ENCODE assay signal across 8 cellular contexts in the genomic region with DNA sequence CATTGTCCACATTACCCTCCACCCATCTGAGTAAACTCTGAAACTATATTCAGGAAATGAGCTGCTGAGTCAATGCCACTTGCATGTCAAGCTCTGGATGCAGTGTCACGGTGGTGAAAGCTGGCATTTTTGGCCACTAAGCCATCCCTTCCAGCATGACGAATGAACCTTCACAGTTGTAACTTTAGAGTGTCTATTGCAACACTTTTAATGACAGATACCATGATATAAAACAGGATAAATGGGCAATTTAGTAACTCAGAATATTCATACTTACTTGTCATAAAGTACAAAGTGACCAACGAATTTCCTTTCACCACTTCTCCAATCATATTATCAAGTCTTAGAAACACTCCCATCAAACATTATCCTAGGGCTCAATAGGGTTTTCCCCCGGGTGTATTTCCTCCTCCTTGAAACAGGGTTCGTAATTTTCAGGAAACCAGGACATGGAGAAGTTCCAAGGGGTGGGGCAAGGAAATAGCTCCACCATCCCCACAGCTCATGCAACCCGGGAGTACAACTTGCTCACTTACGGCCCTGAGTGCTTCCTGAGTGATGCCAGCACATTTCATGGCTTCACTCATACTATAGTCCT.
A peak's percentile ranks its signal among the peaks of the same experiment; 100 is the strongest.
DNase-seq lines count a peak whose midpoint lies in the region; ATAC-seq and TF ChIP-seq lines count a peak whose summit lies in the region.

No MANE protein-coding gene starts in this region.

- H3K4me1 Mint-ChIP-seq in neural crest cell, result no peaks in the 10 kb centered on the region
- H3K4me1 Mint-ChIP-seq in activated T-helper 1 cell treated with anti-CD3 and anti-CD28 coated beads, Interleukin-12 subunit alpha, Interleukin-12 subunit beta, Interleukin-2, Interleukin-4 antibody, amounts not matched to agents 30 ng/mL and 10 ng/mL and 1 ng/mL, durations not matched to agents 14 hours and 24 hours and 36 hours (ENCODE audit: low read depth), result peaks cover 24% of the 10 kb centered on the region

- H3K4me3 Mint-ChIP-seq in neural crest cell, result no peak overlapping the region
- no peak overlapping the region for H3K4me3 Mint-ChIP-seq in activated T-helper 1 cell treated with anti-CD3 and anti-CD28 coated beads, Interleukin-12 subunit alpha, Interleukin-12 subunit beta, Interleukin-2, Interleukin-4 antibody, amounts not matched to agents 30 ng/mL and 10 ng/mL and 1 ng/mL, durations not matched to agents 14 hours and 24 hours and 36 hours

- peak; percentile 43 for ATAC-seq in GM19025 (IDR thresholded peaks at IDR 0.05; ENCODE audit: low read depth, unreplicated experiment)
- ATAC-seq in HG03565 (IDR thresholded peaks at IDR 0.05; ENCODE audit: unreplicated experiment), result peak; percentile 37

- DNase-seq in astrocyte of the hippocampus (ENCODE audit: low read depth, low spot score) (peak; percentile 38), neural crest cell (ENCODE audit: low read depth, low spot score) (no peak), Kasumi-1 (lab: John Stamatoyannopoulos, UW) (no peak), midbrain (lab: John Stamatoyannopoulos, UW) (no peak)
- DNase-seq in activated naive CD4-positive, alpha-beta T cell treated with anti-CD3 and anti-CD28 coated beads, Interleukin-2, amount 50 U/mL, for 16 hours, result no peak
- no peak for DNase-seq in activated T-helper 1 cell treated with anti-CD3 and anti-CD28 coated beads, Interleukin-12 subunit alpha, Interleukin-12 subunit beta, Interleukin-2, Interleukin-4 antibody, amounts not matched to agents 30 ng/mL and 10 ng/mL and 1 ng/mL, durations not matched to agents 14 hours and 24 hours and 36 hours (ENCODE audit: low spot score)

- no peaks in the 10 kb centered on the region for H3K9me3 Mint-ChIP-seq in neural crest cell
- no peaks in the 10 kb centered on the region for H3K9me3 Mint-ChIP-seq in activated T-helper 1 cell treated with anti-CD3 and anti-CD28 coated beads, Interleukin-12 subunit alpha, Interleukin-12 subunit beta, Interleukin-2, Interleukin-4 antibody, amounts not matched to agents 30 ng/mL and 10 ng/mL and 1 ng/mL, durations not matched to agents 14 hours and 24 hours and 36 hours

- TF ChIP-seq CTCF in neural crest cell (conservative IDR thresholded peaks at IDR 0.05), result no peak

- no peaks in the 10 kb centered on the region for H3K36me3 Mint-ChIP-seq in neural crest cell (ENCODE audit: low read depth)
- H3K36me3 Mint-ChIP-seq in activated T-helper 1 cell treated with anti-CD3 and anti-CD28 coated beads, Interleukin-12 subunit alpha, Interleukin-12 subunit beta, Interleukin-2, Interleukin-4 antibody, amounts not matched to agents 30 ng/mL and 10 ng/mL and 1 ng/mL, durations not matched to agents 14 hours and 24 hours and 36 hours (ENCODE audit: low read depth), result no peaks in the 10 kb centered on the region

- H3K27ac Mint-ChIP-seq in neural crest cell (ENCODE audit: unreplicated experiment), result peak overlapping the region; percentile 32
- H3K27ac Mint-ChIP-seq in activated T-helper 1 cell treated with anti-CD3 and anti-CD28 coated beads, Interleukin-12 subunit alpha, Interleukin-12 subunit beta, Interleukin-2, Interleukin-4 antibody, amounts not matched to agents 30 ng/mL and 10 ng/mL and 1 ng/mL, durations not matched to agents 14 hours and 24 hours and 36 hours, result no peak overlapping the region

- intact Hi-C loops in activated T-helper 1 cell treated with anti-CD3 and anti-CD28 coated beads, Interleukin-12 subunit alpha, Interleukin-12 subunit beta, Interleukin-2, Interleukin-4 antibody, amounts not matched to agents 30 ng/mL and 10 ng/mL and 1 ng/mL, durations not matched to agents 14 hours and 24 hours and 36 hours (cut with micrococcal nuclease), result no loop called here

- no peaks in the 10 kb centered on the region for H3K27me3 Mint-ChIP-seq in neural crest cell (ENCODE audit: low read depth)
- H3K27me3 Mint-ChIP-seq in activated T-helper 1 cell treated with anti-CD3 and anti-CD28 coated beads, Interleukin-12 subunit alpha, Interleukin-12 subunit beta, Interleukin-2, Interleukin-4 antibody, amounts not matched to agents 30 ng/mL and 10 ng/mL and 1 ng/mL, durations not matched to agents 14 hours and 24 hours and 36 hours (ENCODE audit: insufficient read depth), result no peaks in the 10 kb centered on the region
